Comparison of ENCODE assay signal across 24 cellular contexts in genomic region chr17:50165066-50165465, GRCh38. TPM values are rescaled to one million over a fixed set of nuclear protein-coding genes. Genes with fewer than 3 reads are reported as not detected.
A peak's percentile ranks its signal among the peaks of the same experiment; 100 is the strongest.
DNase-seq lines count a peak whose midpoint lies in the region; ATAC-seq, FAIRE-seq and TF ChIP-seq lines count a peak whose summit lies in the region.
"Had no signal": no experiment of that assay in that cellular context is flagged by ENCODE, and none has a peak within 500 bp of the region (broad histone marks: within the 10 kb centered on the region; RNA-seq: fewer than 3 reads in every experiment).

No MANE protein-coding gene starts in this region.

- peak overlapping the region; percentile 26 for H3K27ac Mint-ChIP-seq in activated T-cell treated with anti-CD3 and anti-CD28 coated beads, Interleukin-2, amount 50 U/mL, for 24 hours
- H3K27ac Mint-ChIP-seq in naive thymus-derived CD8-positive, alpha-beta T cell = peak overlapping the region in 6 of 10 donors; percentile 51 to 93 (median 74)
- peak overlapping the region; percentile 46 for H3K27ac Mint-ChIP-seq in stimulated activated effector memory CD8-positive, alpha-beta T cell treated with anti-CD3 and anti-CD28 coated beads, Interleukin-12 subunit alpha, Interleukin-12 subunit beta, amount 100 ng/mL, for 72 hours
- H3K27ac Mint-ChIP-seq: activated naive CD4-positive, alpha-beta T cell treated with anti-CD3 and anti-CD28 coated beads, Interleukin-2, amount 10 ng/mL, durations not matched to agents 7 days and 5 days; GM23338 had no signal

- no peak for ATAC-seq in naive thymus-derived CD8-positive, alpha-beta T cell
- ATAC-seq in stimulated activated effector memory CD8-positive, alpha-beta T cell treated with anti-CD3 and anti-CD28 coated beads, Interleukin-12 subunit alpha, Interleukin-12 subunit beta, amount 100 ng/mL, for 72 hours = no peak
- ATAC-seq in body of pancreas = no peak
- ATAC-seq: A549, foreskin keratinocyte, GM23338 had no signal

- WGBS in esophagus muscularis mucosa = 71% methylated on average over 5 of the region's 9 CpGs
- WGBS in body of pancreas, 2 donors = 79 to 87% methylated on average over 8 to 9 of the region's 9 CpGs

- intact Hi-C loops in esophagus muscularis mucosa (cut with DNase I) (no loop called here), body of pancreas (cut with DNase I) (no loop called here)

- no peaks in the 10 kb centered on the region for H3K9me3 Mint-ChIP-seq in activated T-cell treated with anti-CD3 and anti-CD28 coated beads, Interleukin-2, amount 50 U/mL, for 24 hours
- no peaks in the 10 kb centered on the region for H3K9me3 Mint-ChIP-seq in naive thymus-derived CD8-positive, alpha-beta T cell
- no peaks in the 10 kb centered on the region for H3K9me3 Mint-ChIP-seq in stimulated activated effector memory CD8-positive, alpha-beta T cell treated with anti-CD3 and anti-CD28 coated beads, Interleukin-12 subunit alpha, Interleukin-12 subunit beta, amount 100 ng/mL, for 72 hours
- H3K9me3 Mint-ChIP-seq: GM23338 had no signal

- H3K4me1 Mint-ChIP-seq in activated T-cell treated with anti-CD3 and anti-CD28 coated beads, Interleukin-2, amount 50 U/mL, for 24 hours (ENCODE audit: low read depth) = peaks cover 39% of the 10 kb centered on the region
- peaks cover 28 to 59% (median 47%) of the 10 kb centered on the region in 4 donors for H3K4me1 Mint-ChIP-seq in naive thymus-derived CD8-positive, alpha-beta T cell
- H3K4me1 Mint-ChIP-seq in stimulated activated effector memory CD8-positive, alpha-beta T cell treated with anti-CD3 and anti-CD28 coated beads, Interleukin-12 subunit alpha, Interleukin-12 subunit beta, amount 100 ng/mL, for 72 hours = peaks cover 36% of the 10 kb centered on the region

- H3K9me3 ChIP-seq in esophagus muscularis mucosa = no peaks in the 10 kb centered on the region
- H3K9me3 ChIP-seq in body of pancreas = no peaks in the 10 kb centered on the region
- H3K9me3 ChIP-seq: A549, BLaER1, vagina had no signal

- FAIRE-seq in RCC 7860 (lab: Jason Lieb, UNC) = no peak
- FAIRE-seq: A549, D721Med had no signal

- peak overlapping the region in 3 of 4 donors; percentile 52 to 59 (median 52) for H3K4me3 ChIP-seq in esophagus muscularis mucosa
- H3K4me3 ChIP-seq in body of pancreas = no peak overlapping the region
- H3K4me3 ChIP-seq: A549, BLaER1, GM23338, skin epidermis had no signal

- peaks cover 0 to 10% (median 4%) of the 10 kb centered on the region in 4 donors for H3K36me3 ChIP-seq in esophagus muscularis mucosa
- no peaks in the 10 kb centered on the region for H3K36me3 ChIP-seq in body of pancreas (replicated peaks in 1 of 2; ENCODE audit: insufficient read depth in 1 of 2, low read depth in 2 of 2)
- H3K36me3 ChIP-seq: BLaER1, vagina had no signal

- no peak for DNase-seq in activated T-cell treated with anti-CD3 and anti-CD28 coated beads, Interleukin-2, amount 50 U/mL, for 24 hours
- DNase-seq in activated T-cell treated with anti-CD3 and anti-CD28 coated beads for 4 hours (no peak), esophagus muscularis mucosa (ENCODE audit: extremely low spot score) (no peak), RCC 7860 (ENCODE audit: low spot score) (no peak), putamen (ENCODE audit: low spot score) (no peak), body of pancreas (no peak)
- DNase-seq in naive thymus-derived CD8-positive, alpha-beta T cell = no peak
- DNase-seq in stimulated activated effector memory CD8-positive, alpha-beta T cell treated with anti-CD3 and anti-CD28 coated beads, Interleukin-12 subunit alpha, Interleukin-12 subunit beta, amount 100 ng/mL, for 72 hours (ENCODE audit: low spot score in 2 of 2) = no peak
- DNase-seq: activated CD4-positive, alpha-beta T cell treated with anti-CD3 and anti-CD28 coated beads, Interleukin-2, amount 50 U/mL, for 1 hour; activated naive CD4-positive, alpha-beta T cell treated with anti-CD3 and anti-CD28 coated beads, Interleukin-2, amount 10 ng/mL, durations not matched to agents 7 days and 5 days; foreskin keratinocyte; midbrain; NCI-H1048; NCI-H2029 treated with DMSO at 0.1 percent for 48 hours; NCI-H446 treated with DMSO at 0.1 percent for 48 hours; stimulated activated CD4-positive, alpha-beta T cell treated with anti-CD3 and anti-CD28 coated beads, Interleukin-4, amount 100 ng/mL, for 24 hours; SW 1271 had no signal

- TF ChIP-seq CTCF in esophagus muscularis mucosa (IDR thresholded peaks at IDR 0.05) = no peak
- no peak for TF ChIP-seq CTCF in body of pancreas (IDR thresholded peaks at IDR 0.05)

- TF ChIP-seq EP300 in esophagus muscularis mucosa (IDR thresholded peaks at IDR 0.05) = no peak

- no peak overlapping the region for H3K4me3 Mint-ChIP-seq in activated T-cell treated with anti-CD3 and anti-CD28 coated beads, Interleukin-2, amount 50 U/mL, for 24 hours
- H3K4me3 Mint-ChIP-seq in naive thymus-derived CD8-positive, alpha-beta T cell = peak overlapping the region in 1 of 10 donors; percentile 4
- no peak overlapping the region for H3K4me3 Mint-ChIP-seq in stimulated activated effector memory CD8-positive, alpha-beta T cell treated with anti-CD3 and anti-CD28 coated beads, Interleukin-12 subunit alpha, Interleukin-12 subunit beta, amount 100 ng/mL, for 72 hours
- H3K4me3 Mint-ChIP-seq: activated naive CD4-positive, alpha-beta T cell treated with anti-CD3 and anti-CD28 coated beads, Interleukin-2, amount 10 ng/mL, durations not matched to agents 7 days and 5 days; GM23338 had no signal

- peak overlapping the region; percentile 87 to 96 (median 90) for H3K27ac ChIP-seq in esophagus muscularis mucosa (replicated peaks in 1 of 4)
- H3K27ac ChIP-seq in body of pancreas = no peak overlapping the region
- H3K27ac ChIP-seq: BLaER1, foreskin keratinocyte had no signal

- no peaks in the 10 kb centered on the region for H3K27me3 Mint-ChIP-seq in activated T-cell treated with anti-CD3 and anti-CD28 coated beads, Interleukin-2, amount 50 U/mL, for 24 hours
- peaks cover 0 to 4% (median 0%) of the 10 kb centered on the region in 5 donors for H3K27me3 Mint-ChIP-seq in naive thymus-derived CD8-positive, alpha-beta T cell

- H3K36me3 Mint-ChIP-seq in activated T-cell treated with anti-CD3 and anti-CD28 coated beads, Interleukin-2, amount 50 U/mL, for 24 hours (ENCODE audit: low read depth) = no peaks in the 10 kb centered on the region
- H3K36me3 Mint-ChIP-seq in naive thymus-derived CD8-positive, alpha-beta T cell = no peaks in the 10 kb centered on the region
- peaks cover 6% of the 10 kb centered on the region for H3K36me3 Mint-ChIP-seq in stimulated activated effector memory CD8-positive, alpha-beta T cell treated with anti-CD3 and anti-CD28 coated beads, Interleukin-12 subunit alpha, Interleukin-12 subunit beta, amount 100 ng/mL, for 72 hours

- H3K27me3 ChIP-seq in esophagus muscularis mucosa (no peaks in the 10 kb centered on the region), body of pancreas (no peaks in the 10 kb centered on the region)
- H3K27me3 ChIP-seq: BLaER1, foreskin keratinocyte, vagina had no signal

- peaks cover 37 to 84% (median 81%) of the 10 kb centered on the region in 4 donors for H3K4me1 ChIP-seq in esophagus muscularis mucosa
- peaks cover 14% of the 10 kb centered on the region for H3K4me1 ChIP-seq in body of pancreas
- H3K4me1 ChIP-seq: foreskin keratinocyte had no signal

- TF ChIP-seq POLR2A in esophagus muscularis mucosa (IDR thresholded peaks at IDR 0.05; ENCODE audit: low read depth) (no peak), body of pancreas (IDR thresholded peaks at IDR 0.05) (no peak)

- POLR2A ChIA-PET in naive thymus-derived CD8-positive, alpha-beta T cell (lab: Charles Lee) = interaction anchor here (0.7 to 2.5 kb wide), 3 partner anchors 13 to 17 kb away, joined by 3 to 8 read pairs (median 5); partner anchors contain the start of gene PPP1R9B

RNA-seq across cellular contexts. Expression of gene SGCA, which starts 0.7 kb away (rescaled TPM):
- total RNA-seq in esophagus muscularis mucosa (100 to 1,000 TPM in 1 of 4 donors, 10 to 100 TPM in 3; 72.7 to 145 (median 82.8) TPM), body of pancreas (1 to 10 TPM in 1 of 2 donors, not detected in 1; 1.3 TPM)
- total RNA-seq in naive thymus-derived CD8-positive, alpha-beta T cell = not detected
- under 1 TPM in 1 of 3 donors, not detected in 2; 0.71 TPM for polyA plus RNA-seq in naive thymus-derived CD8-positive, alpha-beta T cell
- total RNA-seq: foreskin keratinocyte, GM23338, RPMI7951 had no signal
- polyA plus RNA-seq: foreskin keratinocyte had no signal

RNA-seq across cellular contexts. Expression of gene PPP1R9B, which starts 14.6 kb away (rescaled TPM):
- total RNA-seq in esophagus muscularis mucosa = 10 to 100 TPM; 20.2 to 46.3 (median 37.5) TPM
- 10 to 100 TPM; 82.8 to 83.6 TPM for total RNA-seq in naive thymus-derived CD8-positive, alpha-beta T cell
- polyA plus RNA-seq in naive thymus-derived CD8-positive, alpha-beta T cell = under 1 TPM; 0.29 to 0.84 (median 0.67) TPM
- total RNA-seq in body of pancreas = 10 to 100 TPM; 20.0 to 31.0 TPM

RNA-seq across cellular contexts. Expression of gene SAMD14, which starts 35.1 kb away (rescaled TPM):
- 1 to 10 TPM in 3 of 4 donors, under 1 TPM in 1; 0.98 to 1.8 (median 1.5) TPM for total RNA-seq in esophagus muscularis mucosa
- total RNA-seq in naive thymus-derived CD8-positive, alpha-beta T cell = under 1 TPM in 1 of 2 experiments, not detected in 1; 0.30 TPM
- not detected for polyA plus RNA-seq in naive thymus-derived CD8-positive, alpha-beta T cell
- total RNA-seq in body of pancreas = not detected

RNA-seq across cellular contexts. Expression of gene COL1A1, which starts 36.4 kb away (rescaled TPM):
- total RNA-seq in esophagus muscularis mucosa (100 to 1,000 TPM in 1 of 4 donors, 10 to 100 TPM in 3; 20.7 to 123 (median 41.5) TPM), body of pancreas (10 to 100 TPM; 11.2 to 62.3 TPM)
- total RNA-seq in naive thymus-derived CD8-positive, alpha-beta T cell = under 1 TPM; 0.44 to 0.83 TPM
- not detected for polyA plus RNA-seq in naive thymus-derived CD8-positive, alpha-beta T cell

Comparison
In these comparisons a context has a peak if more than half of its experiments do, and no peak if none do; other contexts are left out.
1. H3K27ac ChIP-seq: peak in esophagus muscularis mucosa (4 of 4); none in body of pancreas (0 of 4).
2. H3K4me3 ChIP-seq: peak in esophagus muscularis mucosa (3 of 4); none in body of pancreas (0 of 2).
3. RNA of gene SGCA, which starts 0.7 kb away (total RNA-seq): 72.7 to 145 TPM in esophagus muscularis mucosa; 1.3 TPM in body of pancreas and not detected in naive thymus-derived CD8-positive, alpha-beta T cell; every median in the first group is over 10 times any median in the second.
4. Peak in every context shown above with its lines, with median percentiles within 50 percentile points of each other: H3K27ac Mint-ChIP-seq.